ENCODE assay signal across 8 cellular contexts in genomic region chr6:16690244-16691142, GRCh38.
DNase-seq lines count a peak whose midpoint lies in the region; ATAC-seq lines count a peak whose summit lies in the region.

No MANE protein-coding gene starts in this region.

- H3K27ac ChIP-seq in skin epidermis: peak overlapping the region in 13 of 21 experiments; percentile 3 to 61 (median 35)

- H3K4me3 Mint-ChIP-seq in activated CD4-positive, alpha-beta memory T cell treated with anti-CD3 and anti-CD28 coated beads, Interleukin-2, amount 10 ng/mL, durations not matched to agents 7 days and 5 days: peak overlapping the region; percentile 2

- H3K4me1 Mint-ChIP-seq in activated CD4-positive, alpha-beta memory T cell treated with anti-CD3 and anti-CD28 coated beads, Interleukin-2, amount 10 ng/mL, durations not matched to agents 7 days and 5 days: peaks cover 85% of the 10 kb centered on the region

- no peaks in the 10 kb centered on the region for H3K9me3 Mint-ChIP-seq in activated CD4-positive, alpha-beta memory T cell treated with anti-CD3 and anti-CD28 coated beads, Interleukin-2, amount 10 ng/mL, durations not matched to agents 7 days and 5 days

- peak; percentile 73 for ATAC-seq in HG03039 (IDR thresholded peaks at IDR 0.05; ENCODE audit: unreplicated experiment)

- CTCF ChIA-PET in activated CD4-positive, alpha-beta memory T cell treated with anti-CD3 and anti-CD28 coated beads, Interleukin-2, amount 10 ng/mL, durations not matched to agents 7 days and 5 days (lab: Charles Lee): interaction anchor here (0.9 to 1.8 kb wide), 4 partner anchors 9 to 358 kb away, joined by 3 to 5 read pairs (median 4); no protein-coding TSS in a partner anchor

- peaks cover 44% of the 10 kb centered on the region for H3K36me3 Mint-ChIP-seq in activated CD4-positive, alpha-beta memory T cell treated with anti-CD3 and anti-CD28 coated beads, Interleukin-2, amount 10 ng/mL, durations not matched to agents 7 days and 5 days (ENCODE audit: low read depth)

- peak overlapping the region; percentile 70 for H3K27ac Mint-ChIP-seq in activated CD4-positive, alpha-beta memory T cell treated with anti-CD3 and anti-CD28 coated beads, Interleukin-2, amount 10 ng/mL, durations not matched to agents 7 days and 5 days

- H3K27me3 Mint-ChIP-seq in activated CD4-positive, alpha-beta memory T cell treated with anti-CD3 and anti-CD28 coated beads, Interleukin-2, amount 10 ng/mL, durations not matched to agents 7 days and 5 days: no peaks in the 10 kb centered on the region

- no peak overlapping the region for H3K4me3 ChIP-seq in skin epidermis

- DNase-seq in stimulated activated CD4-positive, alpha-beta T cell treated with anti-CD3 and anti-CD28 coated beads, Interleukin-12 subunit alpha, Interleukin-12 subunit beta, amount 100 ng/mL, for 48 hours (ENCODE audit: low read depth in 2 of 3, low spot score in 1 of 3): peak in 2 of 3 donors; percentile 50 to 60
- no peak for DNase-seq in stimulated activated CD4-positive, alpha-beta T cell treated with anti-CD3 and anti-CD28 coated beads, Interleukin-2, amount 100 ng/mL, for 48 hours
- DNase-seq in activated CD4-positive, alpha-beta memory T cell treated with anti-CD3 and anti-CD28 coated beads, Interleukin-2, amount 10 ng/mL, durations not matched to agents 7 days and 5 days: peak; percentile 51
- no peak for DNase-seq in NCI-H510A treated with DMSO at 0.1 percent for 48 hours (lab: John Stamatoyannopoulos, UW)
- no peak for DNase-seq in LoVo (ENCODE audit: low spot score)
- DNase-seq in cerebellar nuclear complex (lab: John Stamatoyannopoulos, UW): no peak

- POLR2A ChIA-PET in activated CD4-positive, alpha-beta memory T cell treated with anti-CD3 and anti-CD28 coated beads, Interleukin-2, amount 10 ng/mL, durations not matched to agents 7 days and 5 days (lab: Charles Lee): interaction anchor here (0.8 to 4.9 kb wide), 17 partner anchors 8 to 210 kb away, joined by 3 to 50 read pairs (median 4); partner anchors contain the start of gene ATXN1

Comparison
In these comparisons a context has a peak if more than half of its experiments do, and no peak if none do; other contexts are left out.
1. DNase-seq: peak in stimulated activated CD4-positive, alpha-beta T cell treated with anti-CD3 and anti-CD28 coated beads, Interleukin-12 subunit alpha, Interleukin-12 subunit beta, amount 100 ng/mL, for 48 hours (2 of 3) and activated CD4-positive, alpha-beta memory T cell treated with anti-CD3 and anti-CD28 coated beads, Interleukin-2, amount 10 ng/mL, durations not matched to agents 7 days and 5 days (single experiment); none in stimulated activated CD4-positive, alpha-beta T cell treated with anti-CD3 and anti-CD28 coated beads, Interleukin-2, amount 100 ng/mL, for 48 hours (0 of 2), NCI-H510A treated with DMSO at 0.1 percent for 48 hours (single experiment), LoVo (single experiment) and cerebellar nuclear complex (0 of 2).